ENCODE assay signal across 8 cellular contexts in the genomic region with DNA sequence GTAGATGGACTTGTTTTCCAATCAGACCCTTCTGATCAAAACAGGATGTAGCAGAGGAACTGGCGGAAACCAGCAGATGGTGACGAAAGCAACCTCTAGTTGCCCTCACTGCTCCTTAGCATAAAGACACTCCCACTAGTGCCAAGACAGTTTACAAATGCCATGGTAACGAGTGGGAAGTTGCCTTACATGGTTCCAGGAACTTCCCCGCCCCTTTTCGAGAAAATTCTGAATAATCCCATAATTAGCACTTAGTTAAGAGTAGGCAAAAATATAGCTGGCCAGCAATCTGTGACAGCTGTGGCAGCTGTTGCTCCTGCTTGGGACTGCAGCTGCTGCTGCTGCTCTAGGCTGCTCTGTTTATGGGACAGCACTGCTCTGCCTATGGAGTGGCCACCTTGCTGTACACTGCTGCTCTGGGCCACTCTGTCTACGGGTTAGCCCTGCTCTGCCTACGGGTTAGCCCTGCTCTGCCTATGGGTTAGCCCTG.
DNase-seq lines count a peak whose midpoint lies in the region; ATAC-seq and TF ChIP-seq lines count a peak whose summit lies in the region.

No MANE protein-coding gene starts in this region.

- peak; percentile 11 to 13 for DNase-seq in activated CD8-positive, alpha-beta memory T cell treated with anti-CD3 and anti-CD28 coated beads for 4 hours (ENCODE audit: low read depth in 2 of 2)
- DNase-seq in activated CD8-positive, alpha-beta memory T cell treated with anti-CD3 and anti-CD28 coated beads, Interleukin-2, amount 50 U/mL, for 48 hours, result no peak
- DNase-seq in astrocyte of the hippocampus (ENCODE audit: low read depth, low spot score) (peak; percentile 4), NK-92 (lab: John Stamatoyannopoulos, UW; ENCODE audit: unreplicated experiment) (no peak)
- peak in 2 of 3 donors; percentile 14 to 18 for DNase-seq in stimulated activated CD4-positive, alpha-beta T cell treated with anti-CD3 and anti-CD28 coated beads, TNF-alpha, amount 100 ng/mL, for 1 hour (ENCODE audit: low read depth in 3 of 3, low spot score in 1 of 3)

- TF ChIP-seq POLR2A in Raji (IDR thresholded peaks at IDR 0.05; ENCODE audit: insufficient read depth, low read depth, low read length), result 0 out of 2 replicates have a peak, but pooled peaks have one; percentile 19

- ATAC-seq in GM19328 (IDR thresholded peaks at IDR 0.05; ENCODE audit: unreplicated experiment) (no peak), HG02852 (IDR thresholded peaks at IDR 0.05; ENCODE audit: unreplicated experiment) (no peak)

Comparison
In these comparisons a context has a peak if more than half of its experiments do, and no peak if none do; other contexts are left out.
1. DNase-seq: peak in activated CD8-positive, alpha-beta memory T cell treated with anti-CD3 and anti-CD28 coated beads for 4 hours (2 of 2), astrocyte of the hippocampus (single experiment) and stimulated activated CD4-positive, alpha-beta T cell treated with anti-CD3 and anti-CD28 coated beads, TNF-alpha, amount 100 ng/mL, for 1 hour (2 of 3); none in activated CD8-positive, alpha-beta memory T cell treated with anti-CD3 and anti-CD28 coated beads, Interleukin-2, amount 50 U/mL, for 48 hours (single experiment) and NK-92 (single experiment).